In the genomic region with DNA sequence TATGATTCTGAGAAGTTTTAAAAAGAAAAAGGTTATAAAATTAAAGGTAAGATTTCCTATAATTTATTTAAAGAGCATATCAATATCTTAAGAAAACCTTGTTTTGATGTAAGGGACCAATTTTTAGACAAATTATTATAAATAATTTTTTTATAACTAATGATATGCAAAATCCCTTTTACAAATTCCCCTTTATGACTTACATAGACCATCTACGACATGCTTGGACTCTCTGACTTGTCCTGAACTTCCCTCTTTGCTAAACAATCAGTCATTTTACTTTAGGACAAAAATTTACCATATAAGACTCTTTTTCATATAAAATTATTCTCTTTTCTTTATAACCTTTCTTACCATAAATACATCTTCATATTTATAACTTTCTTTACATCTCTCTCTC, we compare ENCODE assay signal across 18 cellular contexts. TPM values are rescaled to one million over a fixed set of nuclear protein-coding genes. Genes with fewer than 3 reads are reported as not detected.
"Had no signal": no experiment of that assay in that cellular context is flagged by ENCODE, and none has a peak within 500 bp of the region (broad histone marks: within the 10 kb centered on the region; RNA-seq: fewer than 3 reads in every experiment).

No MANE protein-coding gene starts in this region.

- H3K27ac ChIP-seq: dorsolateral prefrontal cortex, esophagus muscularis mucosa, lower lobe of right lung, thyroid gland, uterus, WERI-Rb-1 had no signal

- H3K4me3 Mint-ChIP-seq: activated CD8-positive, alpha-beta T cell treated with anti-CD3 and anti-CD28 coated beads, Interleukin-2, amount 10 ng/mL, durations not matched to agents 7 days and 5 days; natural killer cell had no signal

- H3K4me2 ChIP-seq: smooth muscle cell had no signal

- H3K36me3 ChIP-seq: esophagus muscularis mucosa, lower lobe of right lung, thyroid gland, uterus, WERI-Rb-1 had no signal

- H3K9me3 ChIP-seq: thyroid gland, uterus had no signal

- H3K4me1 Mint-ChIP-seq: natural killer cell had no signal

- H3K36me3 Mint-ChIP-seq: natural killer cell had no signal

- DNase-seq: activated CD4-positive, alpha-beta T cell treated with anti-CD3 and anti-CD28 coated beads for 4 hours; activated CD8-positive, alpha-beta memory T cell treated with anti-CD3 and anti-CD28 coated beads, Interleukin-2, amount 50 U/mL, for 48 hours; activated CD8-positive, alpha-beta T cell treated with anti-CD3 and anti-CD28 coated beads, Interleukin-2, amount 10 ng/mL, durations not matched to agents 7 days and 5 days; aorta; dorsolateral prefrontal cortex; left cardiac atrium; lower lobe of right lung; natural killer cell; nucleus accumbens; right cardiac atrium; thyroid gland; uterus; WERI-Rb-1 had no signal

- ATAC-seq: activated CD8-positive, alpha-beta T cell treated with anti-CD3 and anti-CD28 coated beads, Interleukin-2, amount 10 ng/mL, durations not matched to agents 7 days and 5 days; left cardiac atrium; lower lobe of right lung; natural killer cell; right cardiac atrium had no signal

- H3K27me3 ChIP-seq: thyroid gland, uterus had no signal

- H3K4me3 ChIP-seq: dorsolateral prefrontal cortex, esophagus muscularis mucosa, lower lobe of right lung, smooth muscle cell, thyroid gland, uterus had no signal

- H3K27ac Mint-ChIP-seq: activated CD8-positive, alpha-beta T cell treated with anti-CD3 and anti-CD28 coated beads, Interleukin-2, amount 10 ng/mL, durations not matched to agents 7 days and 5 days; natural killer cell; progenitor cell of endocrine pancreas had no signal

- H3K4me1 ChIP-seq: esophagus muscularis mucosa, lower lobe of right lung, uterus had no signal

RNA-seq across cellular contexts. Expression of a gene that starts 15.3 kb away (rescaled TPM):
- total RNA-seq: activated CD8-positive, alpha-beta T cell treated with anti-CD3 and anti-CD28 coated beads, Interleukin-2, amount 10 ng/mL, durations not matched to agents 7 days and 5 days; bronchial epithelial cell; mononuclear cell; natural killer cell; progenitor cell of endocrine pancreas; smooth muscle cell had no signal
